In genomic region chr22:38981005-38981658, GRCh38 we compare ENCODE assay signal across 8 cellular contexts. TPM values are rescaled to one million over a fixed set of nuclear protein-coding genes. Genes with fewer than 3 reads are reported as not detected.
DNase-seq lines count a peak whose midpoint lies in the region; ATAC-seq and FAIRE-seq lines count a peak whose summit lies in the region.

No MANE protein-coding gene starts in this region.

- peak overlapping the region in 2 of 6 donors; percentile 81 to 87 for H3K27ac Mint-ChIP-seq in naive B cell

- FAIRE-seq in HTR-8/SVneo (lab: Jason Lieb, UNC) = no peak

- peaks cover 12 to 39% (median 26%) of the 10 kb centered on the region in 3 donors for H3K4me1 Mint-ChIP-seq in naive B cell

- peak overlapping the region; percentile 87 to 99 (median 94) for H3K4me3 Mint-ChIP-seq in naive B cell

- no peaks in the 10 kb centered on the region for H3K36me3 Mint-ChIP-seq in naive B cell

- H3K9me3 Mint-ChIP-seq in naive B cell = peaks cover 0 to 12% (median 4%) of the 10 kb centered on the region in 7 donors

- DNase-seq in COLO668 (lab: John Stamatoyannopoulos, UW; ENCODE audit: unreplicated experiment) (peak; percentile 9), HTR-8/SVneo (ENCODE audit: insufficient read length, low spot score) (peak; percentile 53), cerebellar cortex (ENCODE audit: low spot score) (peak; percentile 52), naive B cell (no peak), NCI-H1694 treated with DMSO at 0.1 percent for 48 hours (lab: John Stamatoyannopoulos, UW) (no peak), C1 segment of cervical spinal cord (lab: John Stamatoyannopoulos, UW) (no peak), NOMO-1 treated with DMSO at 0.1 percent for 48 hours (lab: John Stamatoyannopoulos, UW; ENCODE audit: unreplicated experiment) (no peak)

- ATAC-seq in naive B cell (ENCODE audit: low read depth in 2 of 2) = no peak
- ATAC-seq in GM21381 (IDR thresholded peaks at IDR 0.05; ENCODE audit: unreplicated experiment) = no peak

- no peaks in the 10 kb centered on the region for H3K27me3 Mint-ChIP-seq in naive B cell

RNA-seq across cellular contexts. Expression of gene APOBEC3B, which starts 1.0 kb away (rescaled TPM):
- 1 to 10 TPM in 2 of 6 donors, under 1 TPM in 3, not detected in 1; 0.44 to 1.5 (median 0.56) TPM for polyA plus RNA-seq in naive B cell (ENCODE audit: low read depth in 6 of 6)

RNA-seq across cellular contexts. Expression of gene APOBEC3A, which starts 23.7 kb away (rescaled TPM):
- polyA plus RNA-seq in naive B cell (ENCODE audit: low read depth in 6 of 6) = 1 to 10 TPM in 1 of 6 donors, under 1 TPM in 2, not detected in 3; 0.29 to 2.8 (median 0.40) TPM

RNA-seq across cellular contexts. Expression of gene APOBEC3C, which starts 32.9 kb away (rescaled TPM):
- 100 to 1,000 TPM; 296 to 326 (median 316) TPM for polyA plus RNA-seq in naive B cell (ENCODE audit: low read depth in 6 of 6)

RNA-seq across cellular contexts. Expression of gene APOBEC3D, which starts 39.8 kb away (rescaled TPM):
- polyA plus RNA-seq in naive B cell (ENCODE audit: low read depth in 6 of 6) = 10 to 100 TPM; 10.4 to 33.9 (median 20.4) TPM

RNA-seq across cellular contexts. Expression of gene APOBEC3F, which starts 59.5 kb away (rescaled TPM):
- polyA plus RNA-seq in naive B cell (ENCODE audit: low read depth in 6 of 6) = 10 to 100 TPM; 32.0 to 56.2 (median 36.4) TPM

Comparison
In these comparisons a context has a peak if more than half of its experiments do, and no peak if none do; other contexts are left out.
1. DNase-seq: peak in COLO668 (single experiment), HTR-8/SVneo (single experiment) and cerebellar cortex (single experiment); none in naive B cell (single experiment), NCI-H1694 treated with DMSO at 0.1 percent for 48 hours (single experiment), C1 segment of cervical spinal cord (0 of 14) and NOMO-1 treated with DMSO at 0.1 percent for 48 hours (single experiment).